In genomic region chr20:34515484-34516037, GRCh38 we compare ENCODE assay signal across 8 cellular contexts. TPM values are rescaled to one million over a fixed set of nuclear protein-coding genes. Genes with fewer than 3 reads are reported as not detected.
DNase-seq lines count a peak whose midpoint lies in the region; ATAC-seq and TF ChIP-seq lines count a peak whose summit lies in the region.

No MANE protein-coding gene starts in this region.

- H3K9me3 ChIP-seq in DOHH2 (ENCODE audit: control insufficient read depth, insufficient read depth, low read length) (no peaks in the 10 kb centered on the region), KOPT-K1 (ENCODE audit: insufficient read depth, low read length, poor library complexity, severe bottlenecking) (no peaks in the 10 kb centered on the region), SK-N-MC (ENCODE audit: low read depth, low read length) (no peaks in the 10 kb centered on the region), right cardiac atrium (ENCODE audit: control insufficient read depth, low read length) (no peaks in the 10 kb centered on the region), sigmoid colon (no peaks in the 10 kb centered on the region)

- peak overlapping the region; percentile 98 for H3K4me2 ChIP-seq in DOHH2 (ENCODE audit: low read length)

- H3K36me3 Mint-ChIP-seq in activated naive CD8-positive, alpha-beta T cell treated with anti-CD3 and anti-CD28 coated beads for 36 hours, result peaks cover 5% of the 10 kb centered on the region

- H4K20me1 ChIP-seq in DOHH2 (ENCODE audit: control insufficient read depth, insufficient read depth, low read depth, low read length), result no peaks in the 10 kb centered on the region

- H3K36me3 ChIP-seq in DOHH2 (ENCODE audit: control insufficient read depth, low read length) (peaks cover 11% of the 10 kb centered on the region), KOPT-K1 (ENCODE audit: insufficient read depth, low read length) (peaks cover 28% of the 10 kb centered on the region), SK-N-MC (ENCODE audit: insufficient read depth, low read length) (peaks cover 5% of the 10 kb centered on the region; the same call in 1 of the 2 replicates), sigmoid colon (peaks cover 0 to 20% (median 4%) of the 10 kb centered on the region in 4 donors)

- no peak for TF ChIP-seq POLR2A in sigmoid colon (IDR thresholded peaks at IDR 0.05)

- intact Hi-C loops in right cardiac atrium (cut with DNase I), result no loop called here
- intact Hi-C loops in sigmoid colon (cut with DNase I), result loop anchor here (2.0 kb wide), 1 partner anchor 43 kb away; the partner anchor contains the start of gene MAP1LC3A

- peak overlapping the region; percentile 99 for H3K4me3 Mint-ChIP-seq in activated naive CD8-positive, alpha-beta T cell treated with anti-CD3 and anti-CD28 coated beads for 36 hours

- no peaks in the 10 kb centered on the region for H3K9me2 ChIP-seq in DOHH2 (replicated peaks; ENCODE audit: control insufficient read depth, low read length)

- peaks cover 40% of the 10 kb centered on the region for H3K79me2 ChIP-seq in DOHH2 (ENCODE audit: control insufficient read depth, low read length)

- H3K4me1 Mint-ChIP-seq in activated naive CD8-positive, alpha-beta T cell treated with anti-CD3 and anti-CD28 coated beads for 36 hours, result peaks cover 33% of the 10 kb centered on the region

- no peak overlapping the region for H3K27ac ChIP-seq in DOHH2 (ENCODE audit: low read depth, low read length)
- peak overlapping the region; percentile 70 for H3K27ac ChIP-seq in KOPT-K1 (ENCODE audit: low read depth, low read length, poor library complexity, severe bottlenecking)
- peak overlapping the region; percentile 52 for H3K27ac ChIP-seq in SK-N-MC
- H3K27ac ChIP-seq in right cardiac atrium (ENCODE audit: low read length), result peak overlapping the region; percentile 96
- peak overlapping the region; percentile 83 to 98 (median 92) for H3K27ac ChIP-seq in sigmoid colon

- TF ChIP-seq CTCF in DOHH2 (IDR thresholded peaks at IDR 0.05; ENCODE audit: low read depth, low read length, poor library complexity, severe bottlenecking) (no peak), sigmoid colon (IDR thresholded peaks at IDR 0.05) (no peak)

- no peaks in the 10 kb centered on the region for H3K9me3 Mint-ChIP-seq in activated naive CD8-positive, alpha-beta T cell treated with anti-CD3 and anti-CD28 coated beads for 36 hours

- peak overlapping the region; percentile 95 for H3K27ac Mint-ChIP-seq in activated naive CD8-positive, alpha-beta T cell treated with anti-CD3 and anti-CD28 coated beads for 36 hours

- peaks cover 40% of the 10 kb centered on the region for H3K4me1 ChIP-seq in DOHH2 (ENCODE audit: control insufficient read depth, low read length)
- H3K4me1 ChIP-seq in right cardiac atrium (ENCODE audit: control insufficient read depth, insufficient read depth, low read length), result peaks cover 5% of the 10 kb centered on the region
- H3K4me1 ChIP-seq in sigmoid colon, result peaks cover 0 to 49% (median 31%) of the 10 kb centered on the region in 4 donors

- ATAC-seq in GM21717 (IDR thresholded peaks at IDR 0.05; ENCODE audit: unreplicated experiment) (peak; percentile 43), right cardiac atrium (peak; percentile 33 to 52)

- H3K4me3 ChIP-seq in DOHH2 (ENCODE audit: low read length) (peak overlapping the region; percentile 86), SK-N-MC (peak overlapping the region; percentile 96), right cardiac atrium (ENCODE audit: low read length) (peak overlapping the region; percentile 83), sigmoid colon (peak overlapping the region; percentile 51 to 78 (median 67))

- no peaks in the 10 kb centered on the region for H3K27me3 Mint-ChIP-seq in activated naive CD8-positive, alpha-beta T cell treated with anti-CD3 and anti-CD28 coated beads for 36 hours

- TF ChIP-seq EP300 in sigmoid colon (IDR thresholded peaks at IDR 0.05), result no peak

- no peaks in the 10 kb centered on the region for H3K27me3 ChIP-seq in DOHH2 (ENCODE audit: control insufficient read depth, low read length)
- H3K27me3 ChIP-seq in right cardiac atrium (ENCODE audit: control insufficient read depth, insufficient read depth), result no peaks in the 10 kb centered on the region
- no peaks in the 10 kb centered on the region for H3K27me3 ChIP-seq in sigmoid colon

- 0 out of 2 replicates have a peak, but pooled peaks cover 6% of the 10 kb centered on the region for H3F3A ChIP-seq in DOHH2 (ENCODE audit: control insufficient read depth, insufficient read depth)

- H3K9ac ChIP-seq in SK-N-MC (ENCODE audit: insufficient read length), result peak overlapping the region; percentile 92

- DNase-seq in SK-N-MC (ENCODE audit: low read depth, low spot score) (no peak), right cardiac atrium (peak in 2 of 3 donors; percentile 35 to 63), sigmoid colon (peak; percentile 70), A172 (ENCODE audit: low spot score) (no peak)
- DNase-seq in activated naive CD8-positive, alpha-beta T cell treated with anti-CD3 and anti-CD28 coated beads for 36 hours, result peak; percentile 74

- WGBS in right cardiac atrium, result 7% methylated on average over 25 of the region's 25 CpGs
- WGBS in sigmoid colon, 2 donors, result 2% methylated on average over 25 of the region's 25 CpGs

RNA-seq across cellular contexts. Expression of gene DYNLRB1, which starts 0.7 kb away (rescaled TPM):
- 10 to 100 TPM; 72.0 to 76.9 TPM for total RNA-seq in activated naive CD8-positive, alpha-beta T cell treated with anti-CD3 and anti-CD28 coated beads for 36 hours
- total RNA-seq in right cardiac atrium, result 100 to 1,000 TPM; 134 to 163 (median 151) TPM
- polyA plus RNA-seq in right cardiac atrium, result 289 TPM
- total RNA-seq in sigmoid colon, result 100 to 1,000 TPM; 148 to 181 (median 165) TPM
- 100 to 1,000 TPM; 149 to 259 (median 237) TPM for polyA plus RNA-seq in sigmoid colon
- 189 and 200 TPM in 2 replicates for total RNA-seq in A172 (2014; rRNA removed; shearing (Covaris generic))

RNA-seq across cellular contexts. Expression of gene MAP1LC3A, which starts 43.0 kb away (rescaled TPM):
- total RNA-seq in activated naive CD8-positive, alpha-beta T cell treated with anti-CD3 and anti-CD28 coated beads for 36 hours, result under 1 TPM; 0.62 to 0.95 TPM
- total RNA-seq in right cardiac atrium (10 to 100 TPM; 61.8 to 85.7 (median 79.8) TPM), sigmoid colon (10 to 100 TPM; 51.0 to 88.1 (median 77.8) TPM)
- polyA plus RNA-seq in right cardiac atrium (116 TPM), sigmoid colon (10 to 100 TPM; 45.5 to 47.9 (median 46.8) TPM)
- 27.6 and 46.1 TPM in 2 replicates for total RNA-seq in A172 (2014; rRNA removed; shearing (Covaris generic))

Comparison
In these comparisons a context has a peak if more than half of its experiments do, and no peak if none do; other contexts are left out.
1. DNase-seq: peak in activated naive CD8-positive, alpha-beta T cell treated with anti-CD3 and anti-CD28 coated beads for 36 hours (single experiment), right cardiac atrium (2 of 3) and sigmoid colon (single experiment); none in SK-N-MC (single experiment) and A172 (single experiment).
2. RNA of gene MAP1LC3A, which starts 43.0 kb away (total RNA-seq): 51.0 to 88.1 TPM in sigmoid colon, 61.8 to 85.7 TPM in right cardiac atrium and 27.6 to 46.1 TPM in A172; 0.62 to 0.95 TPM in activated naive CD8-positive, alpha-beta T cell treated with anti-CD3 and anti-CD28 coated beads for 36 hours; every median in the first group is over 10 times any median in the second.
3. Peak in every context shown above with its lines, with median percentiles within 50 percentile points of each other: H3K4me3 ChIP-seq.